8 cellular contexts compared by ENCODE assay signal in the genomic region with DNA sequence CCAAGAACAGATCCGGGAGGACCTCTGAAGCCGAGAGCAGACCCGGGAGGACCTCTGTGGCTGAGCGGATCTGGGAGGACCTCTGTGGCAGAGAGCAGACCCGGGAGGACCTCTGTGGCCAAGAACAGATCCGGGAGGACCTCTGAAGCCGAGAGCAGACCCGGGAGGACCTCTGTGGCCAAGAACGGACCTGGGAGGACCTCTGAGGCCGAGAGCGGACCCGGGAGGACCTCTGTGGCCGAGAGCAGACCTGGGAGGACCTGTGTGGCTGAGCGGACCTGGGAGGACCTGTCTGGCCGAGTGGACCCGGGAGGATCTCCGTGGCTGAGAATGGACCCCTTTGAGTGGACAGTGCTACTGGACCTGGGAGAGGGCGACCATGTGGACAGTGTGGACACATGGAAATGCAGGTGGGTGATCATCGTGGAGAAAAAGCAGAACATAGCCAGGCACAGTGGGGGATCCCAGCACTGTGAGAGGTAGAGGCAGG. TPM values are rescaled to one million over a fixed set of nuclear protein-coding genes. Genes with fewer than 3 reads are reported as not detected.
A peak's percentile ranks its signal among the peaks of the same experiment; 100 is the strongest.
DNase-seq lines count a peak whose midpoint lies in the region; ATAC-seq, FAIRE-seq and TF ChIP-seq lines count a peak whose summit lies in the region.
"Not testable (repeated sequence)": the region's sequence is repeated elsewhere in the genome, so short reads cannot be mapped to it uniquely, and the experiment has no call there.
"Had no signal": no experiment of that assay in that cellular context is flagged by ENCODE, and none has a peak within 500 bp of the region (broad histone marks: within the 10 kb centered on the region; RNA-seq: fewer than 3 reads in every experiment).

No MANE protein-coding gene starts in this region.

- TF ChIP-seq CTCF in kidney (IDR thresholded peaks at IDR 0.05; ENCODE audit: borderline replicate concordance, extremely low read depth, insufficient read depth); lower lobe of right lung (IDR thresholded peaks at IDR 0.05); sigmoid colon (IDR thresholded peaks at IDR 0.05): not testable (repeated sequence)

- not testable (repeated sequence) for ATAC-seq in lower lobe of right lung; aorta (ENCODE audit: low FRiP score)

- H3K36me3 ChIP-seq in kidney (ENCODE audit: control insufficient read depth in 1 of 2, insufficient read depth in 2 of 2, low read length in 2 of 2) = peaks cover 9 to 10% of the 10 kb centered on the region in 2 donors
- not testable (repeated sequence) for H3K36me3 ChIP-seq in lower lobe of right lung; aorta (ENCODE audit: control insufficient read depth in 1 of 2, insufficient read depth in 2 of 2, low read length in 1 of 2)
- H3K36me3 ChIP-seq in sigmoid colon = peaks cover 0 to 48% (median 9%) of the 10 kb centered on the region in 4 donors

- H3K27me3 ChIP-seq in lower lobe of right lung (ENCODE audit: low read depth); sigmoid colon; aorta (ENCODE audit: control insufficient read depth in 1 of 2, insufficient read depth in 2 of 2, low read length in 1 of 2): not testable (repeated sequence)

- H3K9me3 ChIP-seq in kidney (ENCODE audit: control insufficient read depth in 1 of 2, low read length in 2 of 2); lower lobe of right lung; sigmoid colon; aorta (ENCODE audit: control insufficient read depth, low read length): not testable (repeated sequence)

- H3K4me1 ChIP-seq in kidney (ENCODE audit: control insufficient read depth in 1 of 2, insufficient read depth in 1 of 2, low read depth in 1 of 2, low read length in 2 of 2); lower lobe of right lung; sigmoid colon; aorta (ENCODE audit: control insufficient read depth in 1 of 2, insufficient read depth in 2 of 2, low read length in 2 of 2): not testable (repeated sequence)

- H3K27ac ChIP-seq in kidney (ENCODE audit: low read depth in 2 of 2, low read length in 2 of 2); lower lobe of right lung; sigmoid colon; aorta (ENCODE audit: low read depth in 1 of 2, low read length in 2 of 2): not testable (repeated sequence)

- not testable (repeated sequence) for FAIRE-seq in kidney (lab: Jason Lieb, UNC)

- DNase-seq in kidney (peak; percentile 48), lower lobe of right lung (peak; percentile 28), posterior vena cava (ENCODE audit: low spot score) (peak; percentile 73), sigmoid colon (peak; percentile 56), aorta (peak; percentile 33 to 58)

- TF ChIP-seq POLR2A in sigmoid colon (IDR thresholded peaks at IDR 0.05) = not testable (repeated sequence)

- not testable (repeated sequence) for H3K4me3 ChIP-seq in kidney (ENCODE audit: low read length in 2 of 2); lower lobe of right lung; sigmoid colon; aorta (ENCODE audit: low read length in 2 of 2)

- WGBS in sigmoid colon, 2 donors = 96% methylated on average over 19 of the region's 19 CpGs
- WGBS in aorta, 2 donors = 95 to 97% methylated on average over 18 to 19 of the region's 19 CpGs

- intact Hi-C loops in kidney (cut with DNase I); lower lobe of right lung (cut with DNase I); posterior vena cava (cut with DNase I); sigmoid colon (cut with DNase I); aorta (cut with DNase I): not testable (repeated sequence)

- not testable (repeated sequence) for H3K9ac ChIP-seq in kidney (ENCODE audit: low read length in 2 of 2)

- TF ChIP-seq EP300 in sigmoid colon (IDR thresholded peaks at IDR 0.05) = not testable (repeated sequence)

RNA-seq across cellular contexts. Expression of a gene that starts 16.1 kb away (rescaled TPM):
- total RNA-seq in kidney (9.6 TPM), lower lobe of right lung (4.2 TPM), posterior vena cava (1 to 10 TPM; 3.8 to 4.9 TPM), sigmoid colon (1 to 10 TPM; 6.7 to 9.9 (median 8.3) TPM), aorta (1 to 10 TPM; 2.4 to 4.2 TPM)
- polyA plus RNA-seq in kidney (ENCODE audit: insufficient read depth, low read depth, low replicate concordance) (18.3 TPM), sigmoid colon (10 to 100 TPM; 29.3 to 52.5 (median 39.6) TPM), aorta (1 to 10 TPM; 3.2 to 9.3 TPM)
- total RNA-seq: CD4-positive, CD25-positive, alpha-beta regulatory T cell; CD8-positive, alpha-beta memory T cell had no signal
- polyA plus RNA-seq: CD14-positive monocyte; CD8-positive, alpha-beta memory T cell had no signal

RNA-seq across cellular contexts. Expression of a gene that starts 50.7 kb away (rescaled TPM):
- 256 TPM for total RNA-seq in kidney
- polyA plus RNA-seq in kidney (ENCODE audit: insufficient read depth, low read depth, low replicate concordance) = 210 TPM
- total RNA-seq in lower lobe of right lung = 353 TPM
- total RNA-seq in posterior vena cava = 100 to 1,000 TPM; 146 to 197 TPM
- 10 to 100 TPM; 77.3 to 91.0 (median 87.5) TPM for total RNA-seq in sigmoid colon
- polyA plus RNA-seq in sigmoid colon = 100 to 1,000 TPM in 1 of 3 donors, 10 to 100 TPM in 2; 20.4 to 125 (median 62.7) TPM
- 100 to 1,000 TPM; 185 to 210 TPM for total RNA-seq in aorta
- polyA plus RNA-seq in aorta = 100 to 1,000 TPM in 1 of 2 donors, 10 to 100 TPM in 1; 97.4 to 150 TPM
